12 cellular contexts compared by ENCODE assay signal in genomic region chrX:18574591-18574990, GRCh38.
A peak's percentile ranks its signal among the peaks of the same experiment; 100 is the strongest.
DNase-seq lines count a peak whose midpoint lies in the region; ATAC-seq and TF ChIP-seq lines count a peak whose summit lies in the region.
"Had no signal": no experiment of that assay in that cellular context is flagged by ENCODE, and none has a peak within 500 bp of the region (broad histone marks: within the 10 kb centered on the region; RNA-seq: fewer than 3 reads in every experiment).

No MANE protein-coding gene starts in this region.

- no peaks in the 10 kb centered on the region for H3K9me3 ChIP-seq in tibial artery
- H3K9me3 ChIP-seq: stomach had no signal

- ATAC-seq in left cardiac atrium (peak in 1 of 2 donors; percentile 84), GM19324 (IDR thresholded peaks at IDR 0.05; ENCODE audit: low FRiP score, unreplicated experiment) (no peak)
- ATAC-seq: esophagus mucosa had no signal

- no peaks in the 10 kb centered on the region for H3K27me3 ChIP-seq in tibial artery
- H3K27me3 ChIP-seq: stomach had no signal

- H3K36me3 ChIP-seq in tibial artery, result no peaks in the 10 kb centered on the region
- H3K36me3 ChIP-seq: stomach had no signal

- TF ChIP-seq CTCF in tibial artery (IDR thresholded peaks at IDR 0.05), result no peak

- H3K27ac ChIP-seq in tibial artery, result peak overlapping the region; percentile 28 to 35
- H3K27ac ChIP-seq: stomach had no signal

- H3K4me3 ChIP-seq in tibial artery, result no peak overlapping the region
- H3K4me3 ChIP-seq: stomach had no signal

- DNase-seq in HCEC 1CT, result peak; percentile 67
- DNase-seq in amniotic epithelial cell (ENCODE audit: low read depth), result peak; percentile 45
- DNase-seq in left cardiac atrium, result peak; percentile 48
- DNase-seq in tibial artery, result peak; percentile 38 to 71
- no peak for DNase-seq in NCI-H1048 (lab: John Stamatoyannopoulos, UW)
- DNase-seq in NCI-H187 treated with DMSO at 0.1 percent for 48 hours (lab: John Stamatoyannopoulos, UW), result no peak
- DNase-seq: activated CD4-positive, alpha-beta T cell treated with anti-CD3 and anti-CD28 coated beads for 4 hours; activated naive CD8-positive, alpha-beta T cell treated with anti-CD3 and anti-CD28 coated beads for 36 hours; midbrain; stomach had no signal

- peaks cover 0 to 21% (median 0%) of the 10 kb centered on the region in 4 donors for H3K4me1 ChIP-seq in tibial artery
- H3K4me1 ChIP-seq: stomach had no signal

- intact Hi-C loops in left cardiac atrium (cut with DNase I), result no loop called here
- intact Hi-C loops in tibial artery (cut with DNase I; ENCODE audit: low total_unique reads), result no loop called here

Comparison
In these comparisons a context has a peak if more than half of its experiments do, and no peak if none do; other contexts are left out.
1. DNase-seq: peak in HCEC 1CT (single experiment), amniotic epithelial cell (single experiment), left cardiac atrium (single experiment) and tibial artery (2 of 2); none in NCI-H1048 (single experiment) and NCI-H187 treated with DMSO at 0.1 percent for 48 hours (single experiment).